8 cellular contexts compared by ENCODE assay signal in the genomic region with DNA sequence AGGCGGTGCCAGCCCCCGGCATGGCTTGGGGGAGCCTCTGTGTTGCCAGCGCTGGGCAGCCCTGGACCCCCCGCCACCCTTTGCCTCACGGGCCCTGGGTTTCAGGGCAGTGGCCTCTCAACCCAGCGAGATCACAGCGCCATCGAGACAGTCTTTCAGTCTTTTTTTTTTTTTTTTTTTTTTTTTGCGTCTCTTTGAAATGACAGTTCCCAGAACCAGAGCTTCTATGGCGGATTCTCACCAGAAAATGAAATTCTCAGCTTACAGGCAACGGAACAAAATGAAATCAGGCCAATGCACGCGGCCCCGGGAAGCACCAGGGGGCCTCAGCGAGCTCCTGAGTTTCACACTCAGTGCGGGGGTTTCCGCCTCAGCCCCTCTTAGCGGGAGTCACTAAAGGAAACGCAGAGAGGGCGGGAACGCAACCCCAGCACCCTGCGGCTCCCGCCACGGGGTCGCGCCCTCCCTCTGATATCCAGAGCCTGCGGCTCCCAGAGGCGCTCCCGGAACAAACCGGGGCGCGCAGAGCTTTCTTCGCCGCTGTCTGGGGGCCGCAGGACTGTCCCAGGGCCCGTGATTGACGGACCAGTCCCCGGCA. TPM values are rescaled to one million over a fixed set of nuclear protein-coding genes. Genes with fewer than 3 reads are reported as not detected.
DNase-seq lines count a peak whose midpoint lies in the region; ATAC-seq and TF ChIP-seq lines count a peak whose summit lies in the region.

No MANE protein-coding gene starts in this region.

- TF ChIP-seq CTCF in epithelial cell of proximal tubule (conservative IDR thresholded peaks at IDR 0.05; ENCODE audit: low read depth, low read length), result peak; percentile 77

- H4K20me1 ChIP-seq in BLaER1 treated with 17β-estradiol and CSF1 and Interleukin-3, amounts not matched to agents 10 nM and 100 nM, result peaks cover 0 to 30% (median 5%) of the 10 kb centered on the region in 11 experiments; a peak in 10 of 22 replicates

- peak overlapping the region; percentile 54 to 75 (median 69) for H3K9ac ChIP-seq in BLaER1 treated with 17β-estradiol and CSF1 and Interleukin-3, amounts not matched to agents 10 nM and 100 nM
- peak overlapping the region; percentile 24 to 54 for H3K9ac ChIP-seq in mucosa of rectum (ENCODE audit: low read depth in 1 of 2, low read length in 2 of 2)

- peak overlapping the region; percentile 88 to 100 (median 97) for H3K4me2 ChIP-seq in BLaER1 treated with 17β-estradiol and CSF1 and Interleukin-3, amounts not matched to agents 10 nM and 100 nM

- H3K27me3 ChIP-seq in BLaER1 treated with 17β-estradiol and CSF1 and Interleukin-3, amounts not matched to agents 10 nM and 100 nM, result peaks cover 55 to 72% (median 66%) of the 10 kb centered on the region in 11 experiments
- H3K27me3 ChIP-seq in mucosa of rectum (ENCODE audit: control insufficient read depth in 2 of 2, insufficient read depth in 2 of 2, low read length in 2 of 2), result peaks cover 23 to 32% of the 10 kb centered on the region in 2 donors

- peak overlapping the region in 10 of 11 experiments; percentile 8 to 60 (median 50); a peak in 17 of 22 replicates for H3K27ac ChIP-seq in BLaER1 treated with 17β-estradiol and CSF1 and Interleukin-3, amounts not matched to agents 10 nM and 100 nM
- H3K27ac ChIP-seq in mucosa of rectum (ENCODE audit: low read depth in 2 of 2, low read length in 2 of 2), result peak overlapping the region; percentile 81 to 88

- DNase-seq in HCEC 1CT (peak; percentile 82), NCI-H82 treated with DMSO at 0.1 percent for 48 hours (lab: John Stamatoyannopoulos, UW; ENCODE audit: unreplicated experiment) (peak; percentile 7), activated T-cell treated with anti-CD3 and anti-CD28 coated beads for 4 hours (peak; percentile 80), epithelial cell of proximal tubule (ENCODE audit: low read depth) (no peak)
- DNase-seq in stimulated activated CD8-positive, alpha-beta memory T cell treated with anti-CD3 and anti-CD28 coated beads, Interleukin-4, amount 100 ng/mL, for 24 hours (ENCODE audit: low read depth), result peak; percentile 80

- H3K4me1 ChIP-seq in BLaER1 treated with 17β-estradiol and CSF1 and Interleukin-3, amounts not matched to agents 10 nM and 100 nM, result peaks cover 28 to 57% (median 47%) of the 10 kb centered on the region in 10 experiments
- peaks cover 14 to 25% of the 10 kb centered on the region in 2 donors for H3K4me1 ChIP-seq in mucosa of rectum (ENCODE audit: control insufficient read depth in 2 of 2, insufficient read depth in 2 of 2, low read length in 2 of 2)

- no peak for ATAC-seq in HG03565 (IDR thresholded peaks at IDR 0.05; ENCODE audit: unreplicated experiment)

- H3K36me3 ChIP-seq in BLaER1 treated with 17β-estradiol and CSF1 and Interleukin-3, amounts not matched to agents 10 nM and 100 nM, result no peaks in the 10 kb centered on the region
- no peaks in the 10 kb centered on the region for H3K36me3 ChIP-seq in mucosa of rectum (ENCODE audit: control insufficient read depth in 2 of 2, insufficient read depth in 2 of 2, low read length in 2 of 2)

- peak overlapping the region; percentile 50 to 71 (median 57) for H3K4me3 ChIP-seq in BLaER1 treated with 17β-estradiol and CSF1 and Interleukin-3, amounts not matched to agents 10 nM and 100 nM
- H3K4me3 ChIP-seq in epithelial cell of proximal tubule (ENCODE audit: low read depth, low read length), result peak overlapping the region; percentile 58
- peak overlapping the region; percentile 51 to 55 for H3K4me3 ChIP-seq in mucosa of rectum (ENCODE audit: low read length in 2 of 2)

- H3K9me3 ChIP-seq in BLaER1 treated with 17β-estradiol and CSF1 and Interleukin-3, amounts not matched to agents 10 nM and 100 nM (replicated peaks in 1 of 11), result no peaks in the 10 kb centered on the region
- no peaks in the 10 kb centered on the region for H3K9me3 ChIP-seq in mucosa of rectum (ENCODE audit: control insufficient read depth in 2 of 2, low read length in 2 of 2)

RNA-seq across cellular contexts. Expression of gene COL6A1, which starts 8.0 kb away (rescaled TPM):
- 76.9 and 135 TPM in 2 replicates for total RNA-seq in epithelial cell of proximal tubule
